ENCODE assay signal across 8 cellular contexts in genomic region chr1:156020293-156021086, GRCh38. TPM values are rescaled to one million over a fixed set of nuclear protein-coding genes. Genes with fewer than 3 reads are reported as not detected.
DNase-seq lines count a peak whose midpoint lies in the region; ATAC-seq and TF ChIP-seq lines count a peak whose summit lies in the region.

TSS of gene SSR2 (minus strand) at chr1:156020951. CDS start at chr1:156020167, 784 bp downstream.

- peaks cover 28% of the 10 kb centered on the region for H3K79me2 ChIP-seq in GM23338 (replicated peaks; ENCODE audit: insufficient read depth)
- peaks cover 39% of the 10 kb centered on the region for H3K79me2 ChIP-seq in neural progenitor cell (ENCODE audit: low read depth)

- TF ChIP-seq CTCF in GM23338 (conservative IDR thresholded peaks at IDR 0.05; ENCODE audit: low read depth in 2 of 2): no peak
- no peak for TF ChIP-seq CTCF in foreskin fibroblast (IDR thresholded peaks at IDR 0.05; ENCODE audit: low read depth, low read length)
- no peak for TF ChIP-seq CTCF in neural progenitor cell (IDR thresholded peaks at IDR 0.05)

- H3K27ac ChIP-seq in GM23338 (ENCODE audit: low read depth): no peak within 1 kb of the TSS
- no peak within 1 kb of the TSS for H3K27ac ChIP-seq in neural progenitor cell

- peak; percentile 98 for ATAC-seq in GM23338

- H3F3A ChIP-seq in GM23338 (replicated peaks; ENCODE audit: low read depth) (peaks cover 13% of the 10 kb centered on the region; the same call in 1 of the 2 replicates), neural progenitor cell (ENCODE audit: low read depth) (no peaks in the 10 kb centered on the region)

- peaks cover 32% of the 10 kb centered on the region for H3K36me3 ChIP-seq in GM23338 (ENCODE audit: insufficient read depth)
- H3K36me3 ChIP-seq in neural progenitor cell: peaks cover 13% of the 10 kb centered on the region

- H3K9me3 ChIP-seq in neural progenitor cell (ENCODE audit: low read depth): no peaks in the 10 kb centered on the region

- DNase-seq in Daoy (ENCODE audit: low read depth) (peak; percentile 95), GM23338 (ENCODE audit: low spot score) (peak; percentile 98), LoVo (ENCODE audit: low spot score) (peak; percentile 92), SHP77 (lab: John Stamatoyannopoulos, UW) (peak; percentile 99), foreskin fibroblast (peak; percentile 85 to 95), neural progenitor cell (ENCODE audit: low spot score) (peak; percentile 97), stromal cell of bone marrow (ENCODE audit: low read depth) (peak; percentile 89)
- peak; percentile 77 for DNase-seq in activated effector memory CD4-positive, alpha-beta T cell treated with Interleukin-2 at 50 U/mL for 16 hours

- H3K9me3 Mint-ChIP-seq in GM23338: no peaks in the 10 kb centered on the region
- H3K9me3 Mint-ChIP-seq in neural progenitor cell: no peaks in the 10 kb centered on the region

- H3K4me3 ChIP-seq in GM23338: peak within 1 kb of the TSS; percentile 90
- peak within 1 kb of the TSS; percentile 73 to 89 for H3K4me3 ChIP-seq in foreskin fibroblast (ENCODE audit: low read depth in 1 of 2, low read length in 2 of 2)
- H3K4me3 ChIP-seq in neural progenitor cell: peak within 1 kb of the TSS; percentile 94

- H3K27ac Mint-ChIP-seq in GM23338 (peak within 1 kb of the TSS; percentile 81), neural progenitor cell (peak within 1 kb of the TSS; percentile 97)

- H3K36me3 Mint-ChIP-seq in GM23338 (ENCODE audit: low read depth) (peaks cover 41% of the 10 kb centered on the region), neural progenitor cell (peaks cover 20% of the 10 kb centered on the region)

- H3K4me1 Mint-ChIP-seq in GM23338 (peaks cover 11% of the 10 kb centered on the region), neural progenitor cell (peaks cover 19% of the 10 kb centered on the region)

- H3K4me3 Mint-ChIP-seq in GM23338: peak within 1 kb of the TSS; percentile 88
- H3K4me3 Mint-ChIP-seq in neural progenitor cell: peak within 1 kb of the TSS; percentile 98

- H3K27me3 Mint-ChIP-seq in GM23338 (ENCODE audit: insufficient read depth, low read depth, poor library complexity) (peaks cover 10% of the 10 kb centered on the region), neural progenitor cell (ENCODE audit: insufficient read depth, low read depth) (peaks cover 4% of the 10 kb centered on the region)

- H2AFZ ChIP-seq in GM23338: peak within 1 kb of the TSS; percentile 61; the same call in 1 of the 2 replicates
- H2AFZ ChIP-seq in neural progenitor cell (replicated peaks): peak within 1 kb of the TSS; percentile 79

- H3K4me2 ChIP-seq in GM23338: peak within 1 kb of the TSS; percentile 94
- peak within 1 kb of the TSS; percentile 96 for H3K4me2 ChIP-seq in neural progenitor cell

- H3K27me3 ChIP-seq in GM23338 (ENCODE audit: insufficient read depth): no peaks in the 10 kb centered on the region
- peaks cover 31% of the 10 kb centered on the region for H3K27me3 ChIP-seq in neural progenitor cell

- H3K9me2 ChIP-seq in GM23338 (ENCODE audit: insufficient read depth): no peaks in the 10 kb centered on the region

- peaks cover 5% of the 10 kb centered on the region; the same call in 1 of the 2 replicates for H3K4me1 ChIP-seq in GM23338 (ENCODE audit: insufficient read depth)
- peaks cover 5% of the 10 kb centered on the region for H3K4me1 ChIP-seq in neural progenitor cell

- H4K20me1 ChIP-seq in GM23338 (replicated peaks; ENCODE audit: insufficient read depth) (peaks cover 17% of the 10 kb centered on the region), neural progenitor cell (ENCODE audit: low read depth) (peaks cover 7% of the 10 kb centered on the region)

- H3K9ac ChIP-seq in neural progenitor cell: peak within 1 kb of the TSS; percentile 80

TF ChIP-seq in GM23338, 12 proteins besides CTCF, POLR2A, EP300 and RAD21:
- no peak for TF ChIP-seq EZH2phosphoT487 (IDR thresholded peaks at IDR 0.05; ENCODE audit: unreplicated experiment)
- TF ChIP-seq CREB1 (CRISPR knock-in tag; IDR thresholded peaks at IDR 0.05; ENCODE audit: low read depth): peak; percentile 66
- peak; percentile 97 for TF ChIP-seq ETS1 (IDR thresholded peaks at IDR 0.05)
- no peak for TF ChIP-seq EZH2 (IDR thresholded peaks at IDR 0.05; ENCODE audit: low read depth, unreplicated experiment)
- peak; percentile 97 for TF ChIP-seq POLR2AphosphoS5 (IDR thresholded peaks at IDR 0.05; ENCODE audit: low read depth)

RNA-seq across cellular contexts. Expression of gene SSR2, which starts in this region (rescaled TPM):
- 657 and 799 TPM in 2 replicates for total RNA-seq in Daoy (2014; rRNA removed; shearing (Covaris generic))
- 270 and 291 TPM in 2 replicates for total RNA-seq in GM23338 (2014; rRNA removed; shearing (Covaris generic))
- 130 and 136 TPM in 2 replicates for polyA plus RNA-seq in GM23338 (2016; fragmentation: Nextera tagmentation; extraction: Ambion mirVana)
- 293 and 314 TPM in 2 replicates for total RNA-seq in neural progenitor cell (ENCODE audit: low replicate concordance)
